Comparison of ENCODE assay signal across 8 cellular contexts in genomic region chr13:49996166-49996915, GRCh38.
A peak's percentile ranks its signal among the peaks of the same experiment; 100 is the strongest.
DNase-seq lines count a peak whose midpoint lies in the region; ATAC-seq and TF ChIP-seq lines count a peak whose summit lies in the region.

No MANE protein-coding gene starts in this region.

- H3K4me3 ChIP-seq in AG10803 (ENCODE audit: low read length) = peak overlapping the region; percentile 74

- DNase-seq in AG10803 (ENCODE audit: low read depth) = peak; percentile 94
- DNase-seq in NCI-H82 (lab: John Stamatoyannopoulos, UW) = peak; percentile 98
- peak; percentile 59 to 80 for DNase-seq in activated CD8-positive, alpha-beta memory T cell treated with anti-CD3 and anti-CD28 coated beads for 1 hour (ENCODE audit: extremely low read depth in 1 of 2, low read depth in 1 of 2)
- DNase-seq in effector CD4-positive, alpha-beta T cell = peak; percentile 80
- DNase-seq in medulla oblongata (ENCODE audit: extremely low spot score) = peak; percentile 91
- peak; percentile 76 to 89 (median 81) for DNase-seq in stimulated activated CD4-positive, alpha-beta T cell treated with anti-CD3 and anti-CD28 coated beads, TNF-alpha, amount 100 ng/mL, for 24 hours (ENCODE audit: low read depth in 3 of 3)

- TF ChIP-seq CTCF in AG10803 (conservative IDR thresholded peaks at IDR 0.05; ENCODE audit: low read length) = no peak

- ATAC-seq in GM19023 (IDR thresholded peaks at IDR 0.05; ENCODE audit: unreplicated experiment) (peak; percentile 54), HG03196 (IDR thresholded peaks at IDR 0.05; ENCODE audit: unreplicated experiment) (peak; percentile 59)

Comparison
In these comparisons a context has a peak if more than half of its experiments do, and no peak if none do; other contexts are left out.
1. Peak in every context shown above with its lines: DNase-seq, ATAC-seq and H3K4me3 ChIP-seq.